In the genomic region with DNA sequence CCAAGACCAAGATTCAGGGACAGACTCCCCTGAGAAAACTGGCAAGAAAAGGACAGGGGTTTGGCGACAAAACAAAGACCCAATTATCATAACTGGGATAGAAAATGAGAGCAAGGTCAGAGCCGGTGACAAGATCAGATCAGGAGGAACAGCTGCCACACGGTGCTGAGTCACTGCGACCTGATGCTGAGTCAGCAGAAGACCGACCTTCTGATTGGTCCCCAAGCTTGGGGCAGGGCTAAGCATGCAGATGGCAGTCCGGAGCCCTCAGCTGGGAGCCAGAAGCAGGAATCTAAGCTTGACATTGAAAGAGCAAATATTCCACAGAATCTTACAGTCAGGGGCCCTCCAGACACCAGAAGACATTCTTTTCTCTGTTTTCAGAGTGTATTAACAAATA, we compare ENCODE assay signal across 8 cellular contexts. TPM values are rescaled to one million over a fixed set of nuclear protein-coding genes. Genes with fewer than 3 reads are reported as not detected.
DNase-seq lines count a peak whose midpoint lies in the region; ATAC-seq and TF ChIP-seq lines count a peak whose summit lies in the region.

No MANE protein-coding gene starts in this region.

- peak; percentile 59 for DNase-seq in AG04449 (ENCODE audit: low read depth, low spot score)
- peak; percentile 50 to 72 for DNase-seq in NCI-H187 (lab: John Stamatoyannopoulos, UW)
- peak; percentile 29 for DNase-seq in T-helper 2 cell treated with Interferon-gamma antibody and Interleukin-4, amounts not matched to agents 5 μg/mL and 100 μg/mL, for 36 hours (ENCODE audit: low spot score)
- peak; percentile 81 for DNase-seq in dermis blood vessel endothelial cell
- peak; percentile 70 to 80 (median 80) for DNase-seq in right lobe of liver
- peak; percentile 5 to 41 for DNase-seq in stimulated activated CD8-positive, alpha-beta memory T cell treated with anti-CD3 and anti-CD28 coated beads, Interleukin-7, amount 100 ng/mL, for 48 hours (ENCODE audit: extremely low read depth in 1 of 2, low read depth in 1 of 2)

- no peak overlapping the region for H3K4me3 Mint-ChIP-seq in T-helper 2 cell treated with Interferon-gamma antibody and Interleukin-4, amounts not matched to agents 5 μg/mL and 100 μg/mL, for 36 hours

- intact Hi-C loops in right lobe of liver (cut with DNase I), result no loop called here

- peaks cover 5% of the 10 kb centered on the region for H3K4me1 Mint-ChIP-seq in T-helper 2 cell treated with Interferon-gamma antibody and Interleukin-4, amounts not matched to agents 5 μg/mL and 100 μg/mL, for 36 hours (ENCODE audit: low read depth)

- CTCF ChIA-PET in AG04449 (lab: Yijun Ruan, JAX), result no interaction called here

- no peaks in the 10 kb centered on the region for H3K36me3 Mint-ChIP-seq in T-helper 2 cell treated with Interferon-gamma antibody and Interleukin-4, amounts not matched to agents 5 μg/mL and 100 μg/mL, for 36 hours (ENCODE audit: low read depth)

- peak; percentile 80 for ATAC-seq in GM18858 (IDR thresholded peaks at IDR 0.05; ENCODE audit: unreplicated experiment)
- peak; percentile 90 for ATAC-seq in HG03045 (IDR thresholded peaks at IDR 0.05; ENCODE audit: unreplicated experiment)
- ATAC-seq in right lobe of liver, result peak; percentile 94 to 99 (median 95)

- H3K4me3 ChIP-seq in AG04449 (ENCODE audit: low read depth, low read length) (no peak overlapping the region), right lobe of liver (no peak overlapping the region)

- TF ChIP-seq CTCF in AG04449 (IDR thresholded peaks at IDR 0.05; ENCODE audit: insufficient read depth, low read length, missing control alignments), result no peak
- TF ChIP-seq CTCF in right lobe of liver (IDR thresholded peaks at IDR 0.05), result no peak

- no peak overlapping the region for H3K27ac Mint-ChIP-seq in T-helper 2 cell treated with Interferon-gamma antibody and Interleukin-4, amounts not matched to agents 5 μg/mL and 100 μg/mL, for 36 hours

- no peaks in the 10 kb centered on the region for H3K27me3 ChIP-seq in right lobe of liver

- H3K36me3 ChIP-seq in right lobe of liver, result no peaks in the 10 kb centered on the region

- no peak for TF ChIP-seq POLR2A in right lobe of liver (IDR thresholded peaks at IDR 0.05)

- peaks cover 18% of the 10 kb centered on the region for H3K27me3 Mint-ChIP-seq in T-helper 2 cell treated with Interferon-gamma antibody and Interleukin-4, amounts not matched to agents 5 μg/mL and 100 μg/mL, for 36 hours (ENCODE audit: low read depth)

- H3K27ac ChIP-seq in right lobe of liver, result no peak overlapping the region

- 6% methylated on average over 6 of the region's 6 CpGs for WGBS in right lobe of liver (ENCODE audit: insufficient coverage, low coverage, low lambda C conversion rate, missing lambda C conversion rate)

- H3K4me1 ChIP-seq in right lobe of liver, result no peaks in the 10 kb centered on the region

- POLR2A ChIA-PET in AG04449 (lab: Yijun Ruan, JAX), result interaction anchor here (0.9 kb wide), 1 partner anchor 8 kb away, joined by 3 read pairs; no protein-coding TSS in a partner anchor

- H3K9me3 Mint-ChIP-seq in T-helper 2 cell treated with Interferon-gamma antibody and Interleukin-4, amounts not matched to agents 5 μg/mL and 100 μg/mL, for 36 hours, result no peaks in the 10 kb centered on the region

- H3K9me3 ChIP-seq in right lobe of liver, result no peaks in the 10 kb centered on the region

RNA-seq across cellular contexts. Expression of gene ARMH4, which starts 19.1 kb away (rescaled TPM):
- total RNA-seq in dermis blood vessel endothelial cell (1.5 and 2.0 TPM in 2 replicates), right lobe of liver (1 to 10 TPM in 2 of 6 experiments, under 1 TPM in 4; 0.25 to 2.1 (median 0.62) TPM)

RNA-seq across cellular contexts. Expression of gene ACTR10, which starts 28.9 kb away (rescaled TPM):
- total RNA-seq in dermis blood vessel endothelial cell (39.6 and 42.4 TPM in 2 replicates), right lobe of liver (10 to 100 TPM; 20.7 to 42.7 (median 26.5) TPM)

Comparison
In these comparisons a context has a peak if more than half of its experiments do, and no peak if none do; other contexts are left out.
1. DNase-seq: peak in every context shown above with its lines; median percentile 81 in dermis blood vessel endothelial cell; 80 in right lobe of liver; 61 in NCI-H187; 59 in AG04449; 29 in T-helper 2 cell treated with Interferon-gamma antibody and Interleukin-4, amounts not matched to agents 5 μg/mL and 100 μg/mL, for 36 hours; 23 in stimulated activated CD8-positive, alpha-beta memory T cell treated with anti-CD3 and anti-CD28 coated beads, Interleukin-7, amount 100 ng/mL, for 48 hours.